In the genomic region with DNA sequence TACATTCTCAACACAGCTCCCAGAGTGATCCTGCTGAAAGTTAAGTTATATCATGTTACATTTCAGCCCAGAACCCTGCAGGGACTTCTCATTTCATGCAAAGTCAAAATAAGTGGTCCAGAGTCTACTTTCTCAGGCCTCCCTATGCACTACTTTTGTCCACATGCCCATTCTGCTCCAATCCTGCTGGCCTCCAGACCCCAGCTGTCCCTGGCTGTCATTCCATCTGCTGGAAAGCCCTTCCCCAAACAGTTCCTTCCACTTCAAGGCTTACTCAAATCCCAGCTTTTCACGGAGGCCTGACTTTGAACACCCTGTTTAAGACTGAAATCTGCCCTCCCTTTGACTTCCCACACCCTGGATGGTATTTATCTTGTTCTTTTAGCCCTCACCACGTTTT, we compare ENCODE assay signal across 18 cellular contexts.
A peak's percentile ranks its signal among the peaks of the same experiment; 100 is the strongest.
DNase-seq lines count a peak whose midpoint lies in the region; ATAC-seq and TF ChIP-seq lines count a peak whose summit lies in the region.
"Had no signal": no experiment of that assay in that cellular context is flagged by ENCODE, and none has a peak within 500 bp of the region (broad histone marks: within the 10 kb centered on the region; RNA-seq: fewer than 3 reads in every experiment).

No MANE protein-coding gene starts in this region.

- TF ChIP-seq CTCF in Caco-2 (IDR thresholded peaks at IDR 0.05; ENCODE audit: insufficient read depth in 1 of 2, low read depth in 1 of 2, low read length in 1 of 2, severe bottlenecking in 1 of 2, unreplicated experiment in 1 of 2) (no peak), choroid plexus epithelial cell (conservative IDR thresholded peaks at IDR 0.05; ENCODE audit: low read depth, low read length) (no peak), neural progenitor cell (IDR thresholded peaks at IDR 0.05) (no peak), CD14-positive monocyte (IDR thresholded peaks at IDR 0.05) (no peak), upper lobe of left lung (IDR thresholded peaks at IDR 0.05) (no peak)

- H3K9me3 ChIP-seq in Caco-2 (peaks cover under 1% of the 10 kb centered on the region; the same call in 1 of the 2 replicates), neural progenitor cell (ENCODE audit: low read depth) (peaks cover 3% of the 10 kb centered on the region), upper lobe of left lung (no peaks in the 10 kb centered on the region)
- H3K9me3 ChIP-seq: neutrophil, uterus had no signal

- H3K4me2 ChIP-seq in neural progenitor cell, result no peak overlapping the region

- no TSS peak for BruUV-seq in Caco-2 (replicated peaks; lab: Mats Ljungman, UMichigan)

- H3K4me1 Mint-ChIP-seq in Caco-2 (ENCODE audit: low read depth, unreplicated experiment) (peaks cover 19% of the 10 kb centered on the region), neural progenitor cell (peaks cover 25% of the 10 kb centered on the region), CD14-positive monocyte (peaks cover 11% of the 10 kb centered on the region)

- H3K36me3 ChIP-seq in Caco-2 (ENCODE audit: control insufficient read depth, insufficient read depth, low read length) (no peaks in the 10 kb centered on the region), neural progenitor cell (peaks cover 16% of the 10 kb centered on the region), upper lobe of left lung (peaks cover 0 to 10% (median 2%) of the 10 kb centered on the region in 4 donors)
- H3K36me3 ChIP-seq: uterus had no signal

- H3K27ac Mint-ChIP-seq in Caco-2 (ENCODE audit: unreplicated experiment) (peak overlapping the region; percentile 11), neural progenitor cell (peak overlapping the region; percentile 11), CD14-positive monocyte (peak overlapping the region in 2 of 7 donors; percentile 8 to 39)
- H3K27ac Mint-ChIP-seq: T-helper 1 cell treated with Interleukin-12 subunit alpha and Interleukin-12 subunit beta and Interleukin-4 antibody, amounts not matched to agents 30 μg/mL and 1 μg/mL, for 36 hours had no signal

- WGBS in upper lobe of left lung, 2 donors, result 50 to 69% methylated on average over 2 of the region's 2 CpGs

- peaks cover 99% of the 10 kb centered on the region for H3K79me2 ChIP-seq in neural progenitor cell (ENCODE audit: low read depth)

- peaks cover 2% of the 10 kb centered on the region for H3K9me3 Mint-ChIP-seq in Caco-2 (ENCODE audit: unreplicated experiment)
- H3K9me3 Mint-ChIP-seq in neural progenitor cell, result peaks cover 9% of the 10 kb centered on the region
- H3K9me3 Mint-ChIP-seq in CD14-positive monocyte, result peaks cover 0 to 2% (median 0%) of the 10 kb centered on the region in 7 donors
- H3K9me3 Mint-ChIP-seq: T-helper 1 cell treated with Interleukin-12 subunit alpha and Interleukin-12 subunit beta and Interleukin-4 antibody, amounts not matched to agents 30 μg/mL and 1 μg/mL, for 36 hours had no signal

- peaks cover 20% of the 10 kb centered on the region for H3K36me3 Mint-ChIP-seq in Caco-2 (ENCODE audit: insufficient read depth, unreplicated experiment)
- peaks cover 32% of the 10 kb centered on the region for H3K36me3 Mint-ChIP-seq in neural progenitor cell
- peaks cover 65 to 75% of the 10 kb centered on the region in 2 donors for H3K36me3 Mint-ChIP-seq in CD14-positive monocyte

- intact Hi-C loops in Caco-2 (cut with micrococcal nuclease; ENCODE audit: unreplicated experiment), result no loop called here
- intact Hi-C loops in CD14-positive monocyte (cut with micrococcal nuclease), result no loop called here

- no peak overlapping the region for H3K9ac ChIP-seq in neural progenitor cell

- H3K27me3 Mint-ChIP-seq in Caco-2 (ENCODE audit: insufficient read depth, unreplicated experiment) (no peaks in the 10 kb centered on the region), neural progenitor cell (ENCODE audit: insufficient read depth, low read depth) (no peaks in the 10 kb centered on the region), CD14-positive monocyte (ENCODE audit: low read depth in 3 of 3) (no peaks in the 10 kb centered on the region)

- no peak for TF ChIP-seq POLR2A in upper lobe of left lung (IDR thresholded peaks at IDR 0.05)

- peaks cover 65% of the 10 kb centered on the region for H4K20me1 ChIP-seq in neural progenitor cell (ENCODE audit: low read depth)

- no peak for ATAC-seq in upper lobe of left lung (ENCODE audit: low FRiP score in 2 of 2)
- ATAC-seq: body of pancreas, left lobe of liver had no signal

- peaks cover 16% of the 10 kb centered on the region for H3K4me1 ChIP-seq in Caco-2
- H3K4me1 ChIP-seq in neural progenitor cell, result peaks cover 35% of the 10 kb centered on the region
- H3K4me1 ChIP-seq in upper lobe of left lung, result peaks cover 15 to 30% (median 24%) of the 10 kb centered on the region in 4 donors
- H3K4me1 ChIP-seq: uterus had no signal

- H3K27me3 ChIP-seq in Caco-2 (replicated peaks; ENCODE audit: control insufficient read depth, insufficient read depth, low read length) (no peaks in the 10 kb centered on the region), neural progenitor cell (no peaks in the 10 kb centered on the region), upper lobe of left lung (no peaks in the 10 kb centered on the region)
- H3K27me3 ChIP-seq: body of pancreas, neutrophil, uterus had no signal

- no peak for DNase-seq in Caco-2
- DNase-seq in NCI-H69 (lab: John Stamatoyannopoulos, UW), result peak; percentile 14
- DNase-seq in choroid plexus epithelial cell (ENCODE audit: low read depth), result peak; percentile 49
- no peak for DNase-seq in neural progenitor cell (ENCODE audit: low spot score)
- DNase-seq in NCI-H1048 (lab: John Stamatoyannopoulos, UW), result no peak
- DNase-seq in activated CD4-positive, alpha-beta T cell treated with anti-CD3 and anti-CD28 coated beads for 1 hour, result no peak
- no peak for DNase-seq in CD14-positive monocyte (ENCODE audit: low spot score)
- no peak for DNase-seq in upper lobe of left lung
- DNase-seq: activated CD4-positive, alpha-beta T cell treated with anti-CD3 and anti-CD28 coated beads for 4 hours; body of pancreas; DMS153; KBM-7; NCI-H2029 treated with DMSO at 0.1 percent for 48 hours; stimulated activated CD4-positive, alpha-beta T cell treated with anti-CD3 and anti-CD28 coated beads, Interleukin-1b, Interleukin-23, amount 100 ng/mL, for 48 hours; uterus had no signal

- no peak for TF ChIP-seq EP300 in upper lobe of left lung (IDR thresholded peaks at IDR 0.05)

- no peak overlapping the region for H3K4me3 ChIP-seq in Caco-2 (ENCODE audit: low read depth, low read length)
- no peak overlapping the region for H3K4me3 ChIP-seq in choroid plexus epithelial cell (ENCODE audit: low read depth, low read length)
- no peak overlapping the region for H3K4me3 ChIP-seq in neural progenitor cell
- no peak overlapping the region for H3K4me3 ChIP-seq in upper lobe of left lung
- H3K4me3 ChIP-seq: body of pancreas, uterus had no signal

- H2AFZ ChIP-seq in neural progenitor cell (replicated peaks), result no peak overlapping the region

- CTCF ChIA-PET in Caco-2 (lab: Charles Lee), result no interaction called here

- H3F3A ChIP-seq in neural progenitor cell (ENCODE audit: low read depth), result peaks cover 14% of the 10 kb centered on the region

- H3K4me3 Mint-ChIP-seq in Caco-2 (ENCODE audit: unreplicated experiment), result no peak overlapping the region
- H3K4me3 Mint-ChIP-seq in neural progenitor cell, result no peak overlapping the region
- H3K4me3 Mint-ChIP-seq in CD14-positive monocyte, result no peak overlapping the region
- H3K4me3 Mint-ChIP-seq: T-helper 1 cell treated with Interleukin-12 subunit alpha and Interleukin-12 subunit beta and Interleukin-4 antibody, amounts not matched to agents 30 μg/mL and 1 μg/mL, for 36 hours had no signal

- POLR2A ChIA-PET in Caco-2 (lab: Charles Lee), result no interaction called here

- no peak overlapping the region for H3K27ac ChIP-seq in neural progenitor cell
- H3K27ac ChIP-seq in upper lobe of left lung, result peak overlapping the region in 2 of 4 donors; percentile 18 to 48
- H3K27ac ChIP-seq: neutrophil had no signal

Comparison
In these comparisons a context has a peak if more than half of its experiments do, and no peak if none do; other contexts are left out.
1. DNase-seq: peak in NCI-H69 (single experiment) and choroid plexus epithelial cell (single experiment); none in Caco-2 (0 of 2), neural progenitor cell (single experiment), NCI-H1048 (single experiment), activated CD4-positive, alpha-beta T cell treated with anti-CD3 and anti-CD28 coated beads for 1 hour (single experiment), CD14-positive monocyte (single experiment) and upper lobe of left lung (0 of 2).